In genomic region chr3:157255797-157256196, GRCh38 we compare ENCODE assay signal across 1 cellular context.
TF ChIP-seq lines count a peak whose summit lies in the region.

No MANE protein-coding gene starts in this region.

TF ChIP-seq in WTC11, 78 proteins besides CTCF, POLR2A, EP300 and RAD21 (continued from another document):
- TF ChIP-seq ZBTB43 (CRISPR knock-in tag; IDR thresholded peaks at IDR 0.05) = no peak
